In the genomic region with DNA sequence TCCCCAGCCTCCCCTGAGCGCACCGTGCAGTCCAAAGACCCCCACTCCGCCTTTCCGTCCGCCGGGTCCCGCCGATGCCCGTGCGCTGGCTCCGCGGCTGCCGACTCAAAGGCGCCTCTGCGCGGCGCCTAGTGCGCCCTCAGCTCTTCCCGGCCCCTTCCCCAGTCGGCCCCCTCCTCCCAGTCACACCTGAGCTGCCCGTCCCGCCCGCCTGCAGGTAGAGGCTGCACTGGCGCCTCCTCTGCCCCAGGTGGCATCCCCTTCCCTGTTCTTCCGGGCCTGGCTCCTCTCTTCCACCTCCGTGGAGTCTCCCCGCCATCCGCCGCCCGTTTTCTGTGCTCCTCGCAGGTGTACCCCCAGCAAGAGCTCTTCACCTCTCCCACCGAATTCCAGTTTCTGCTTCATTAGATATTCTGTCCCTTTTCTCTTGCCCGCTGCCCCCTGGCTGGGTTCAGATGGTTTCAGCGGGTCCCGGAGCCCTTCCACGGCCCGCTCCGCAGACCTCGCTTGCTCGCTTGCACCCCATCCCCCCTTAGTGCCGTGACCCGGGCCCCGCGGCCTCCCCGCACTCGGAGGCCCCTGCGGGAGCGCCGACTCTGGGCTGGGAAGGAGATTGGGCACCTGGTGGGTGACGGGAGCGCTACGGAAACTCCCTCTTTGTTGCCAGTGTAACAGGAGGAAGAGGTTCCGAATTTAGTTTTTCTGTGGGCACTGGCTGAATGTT, we compare ENCODE assay signal across 8 cellular contexts. TPM values are rescaled to one million over a fixed set of nuclear protein-coding genes. Genes with fewer than 3 reads are reported as not detected.
A peak's percentile ranks its signal among the peaks of the same experiment; 100 is the strongest.
DNase-seq lines count a peak whose midpoint lies in the region; ATAC-seq and TF ChIP-seq lines count a peak whose summit lies in the region.

No MANE protein-coding gene starts in this region.

- peaks cover 4% of the 10 kb centered on the region for H3K27me3 Mint-ChIP-seq in stimulated activated memory B cell treated with anti-CD40 and anti-IgM and Interleukin-4, amounts not matched to agents 10 μg/mL and 1 μg/mL and 100 μg/mL, for 72 hours

- peak overlapping the region; percentile 90 for H3K27ac Mint-ChIP-seq in stimulated activated memory B cell treated with anti-CD40 and anti-IgM and Interleukin-4, amounts not matched to agents 10 μg/mL and 1 μg/mL and 100 μg/mL, for 72 hours

- DNase-seq in 8988T (peak; percentile 29), NCI-H69 (lab: John Stamatoyannopoulos, UW) (peak; percentile 94), activated T-cell treated with anti-CD3 and anti-CD28 coated beads for 48 hours (ENCODE audit: low read depth) (peak; percentile 12), epithelial cell of proximal tubule (ENCODE audit: low read depth) (no peak)

- H3K9ac ChIP-seq in mucosa of rectum (ENCODE audit: low read depth in 1 of 2, low read length in 2 of 2), result peak overlapping the region; percentile 72 to 94

- no peaks in the 10 kb centered on the region for H3K27me3 ChIP-seq in mucosa of rectum (ENCODE audit: control insufficient read depth in 2 of 2, insufficient read depth in 2 of 2, low read length in 2 of 2)

- no peaks in the 10 kb centered on the region for H3K36me3 Mint-ChIP-seq in stimulated activated memory B cell treated with anti-CD40 and anti-IgM and Interleukin-4, amounts not matched to agents 10 μg/mL and 1 μg/mL and 100 μg/mL, for 72 hours

- peak overlapping the region; percentile 70 for H3K4me3 ChIP-seq in epithelial cell of proximal tubule (ENCODE audit: low read depth, low read length)
- H3K4me3 ChIP-seq in mucosa of rectum (ENCODE audit: low read length in 2 of 2), result peak overlapping the region; percentile 88 to 91

- H3K4me3 Mint-ChIP-seq in stimulated activated memory B cell treated with anti-CD40 and anti-IgM and Interleukin-4, amounts not matched to agents 10 μg/mL and 1 μg/mL and 100 μg/mL, for 72 hours, result peak overlapping the region; percentile 95

- H3K4me1 Mint-ChIP-seq in stimulated activated memory B cell treated with anti-CD40 and anti-IgM and Interleukin-4, amounts not matched to agents 10 μg/mL and 1 μg/mL and 100 μg/mL, for 72 hours, result peaks cover 25% of the 10 kb centered on the region

- peak; percentile 31 for TF ChIP-seq CTCF in epithelial cell of proximal tubule (conservative IDR thresholded peaks at IDR 0.05; ENCODE audit: low read depth, low read length)

- H3K27ac ChIP-seq in mucosa of rectum (ENCODE audit: low read depth in 2 of 2, low read length in 2 of 2), result peak overlapping the region; percentile 92 to 96

- no peaks in the 10 kb centered on the region for H3K9me3 Mint-ChIP-seq in stimulated activated memory B cell treated with anti-CD40 and anti-IgM and Interleukin-4, amounts not matched to agents 10 μg/mL and 1 μg/mL and 100 μg/mL, for 72 hours

- ATAC-seq in GM18511 (IDR thresholded peaks at IDR 0.05; ENCODE audit: unreplicated experiment), result peak; percentile 29
- peak; percentile 19 for ATAC-seq in HG03135 (IDR thresholded peaks at IDR 0.05; ENCODE audit: unreplicated experiment)
- ATAC-seq in stimulated activated memory B cell treated with anti-CD40 and anti-IgM and Interleukin-4, amounts not matched to agents 10 μg/mL and 1 μg/mL and 100 μg/mL, for 72 hours, result peak; percentile 28

- peaks cover 18 to 20% of the 10 kb centered on the region in 2 donors for H3K4me1 ChIP-seq in mucosa of rectum (ENCODE audit: control insufficient read depth in 2 of 2, insufficient read depth in 2 of 2, low read length in 2 of 2)

- H3K36me3 ChIP-seq in mucosa of rectum (ENCODE audit: control insufficient read depth in 2 of 2, insufficient read depth in 2 of 2, low read length in 2 of 2), result no peaks in the 10 kb centered on the region

- H3K9me3 ChIP-seq in mucosa of rectum (ENCODE audit: control insufficient read depth in 2 of 2, low read length in 2 of 2), result no peaks in the 10 kb centered on the region

RNA-seq across cellular contexts. Expression of a gene that starts 0.7 kb away (rescaled TPM):
- total RNA-seq in epithelial cell of proximal tubule, result 21.2 and 31.8 TPM in 2 replicates
